14 cellular contexts compared by ENCODE assay signal in genomic region chr12:121223947-121224285, GRCh38. TPM values are rescaled to one million over a fixed set of nuclear protein-coding genes. Genes with fewer than 3 reads are reported as not detected.
A peak's percentile ranks its signal among the peaks of the same experiment; 100 is the strongest.
DNase-seq lines count a peak whose midpoint lies in the region; ATAC-seq and TF ChIP-seq lines count a peak whose summit lies in the region.
"Had no signal": no experiment of that assay in that cellular context is flagged by ENCODE, and none has a peak within 500 bp of the region (broad histone marks: within the 10 kb centered on the region; RNA-seq: fewer than 3 reads in every experiment).

No MANE protein-coding gene starts in this region.

- H3K27me3 Mint-ChIP-seq in activated T-cell treated with anti-CD3 and anti-CD28 coated beads, Interleukin-2, amount 50 U/mL, for 24 hours, result no peaks in the 10 kb centered on the region
- H3K27me3 Mint-ChIP-seq in central memory CD8-positive, alpha-beta T cell, result no peaks in the 10 kb centered on the region
- no peaks in the 10 kb centered on the region for H3K27me3 Mint-ChIP-seq in Calu3 (ENCODE audit: unreplicated experiment)

- H3K4me3 ChIP-seq in thymus (ENCODE audit: low read length), result no peak overlapping the region
- H3K4me3 ChIP-seq: ascending aorta had no signal

- H3K36me3 ChIP-seq in KOPT-K1 (ENCODE audit: insufficient read depth, low read length) (peaks cover 43% of the 10 kb centered on the region), thymus (ENCODE audit: control insufficient read depth, insufficient read depth) (peaks cover 6% of the 10 kb centered on the region)

- ATAC-seq in central memory CD8-positive, alpha-beta T cell (replicated peaks; ENCODE audit: extremely low read depth, poor library complexity, severe bottlenecking), result no peak

- H3K9me3 Mint-ChIP-seq in activated T-cell treated with anti-CD3 and anti-CD28 coated beads, Interleukin-2, amount 50 U/mL, for 24 hours, result no peaks in the 10 kb centered on the region
- no peaks in the 10 kb centered on the region for H3K9me3 Mint-ChIP-seq in central memory CD8-positive, alpha-beta T cell
- no peaks in the 10 kb centered on the region for H3K9me3 Mint-ChIP-seq in Calu3 (ENCODE audit: low read depth, unreplicated experiment)

- H3K27me3 ChIP-seq in thymus (ENCODE audit: control insufficient read depth, insufficient read depth), result no peaks in the 10 kb centered on the region
- H3K27me3 ChIP-seq: ascending aorta had no signal

- intact Hi-C loops in Calu3 (cut with micrococcal nuclease; ENCODE audit: unreplicated experiment), result loop anchor here (2.0 kb wide), 1 partner anchor 163 kb away; no protein-coding TSS in a partner anchor

- no peak for DNase-seq in activated T-cell treated with anti-CD3 and anti-CD28 coated beads, Interleukin-2, amount 50 U/mL, for 24 hours
- no peak for DNase-seq in activated T-cell treated with anti-CD3 and anti-CD28 coated beads, Interleukin-2, amount 50 U/mL, for 48 hours
- DNase-seq in central memory CD8-positive, alpha-beta T cell (ENCODE audit: low spot score in 2 of 2), result no peak
- no peak for DNase-seq in HUDEP-2 (lab: John Stamatoyannopoulos, UW; ENCODE audit: unreplicated experiment in 76 of 76)
- no peak for DNase-seq in activated CD4-positive, CD25-positive, alpha-beta regulatory T cell (lab: John Stamatoyannopoulos, UW)
- no peak for DNase-seq in Calu3
- DNase-seq: DMS 273 treated with DMSO at 0.1 percent for 48 hours; NCI-H187 treated with DMSO at 0.1 percent for 48 hours; NCI-H446; NK-92 treated with Interleukin-12 subunit alpha and Interleukin-12 subunit beta, amount 100 ng/mL, for 24 hours; retina had no signal

- CTCF ChIA-PET in Calu3 (lab: Charles Lee), result interaction anchor here (1.4 kb wide), 1 partner anchor 9 kb away, joined by 4 read pairs; no protein-coding TSS in a partner anchor

- no peak overlapping the region for H3K4me3 Mint-ChIP-seq in activated T-cell treated with anti-CD3 and anti-CD28 coated beads, Interleukin-2, amount 50 U/mL, for 24 hours
- H3K4me3 Mint-ChIP-seq in central memory CD8-positive, alpha-beta T cell, result peak overlapping the region; percentile 61
- no peak overlapping the region for H3K4me3 Mint-ChIP-seq in Calu3 (ENCODE audit: low read depth, unreplicated experiment)

- H3K9me3 ChIP-seq in KOPT-K1 (ENCODE audit: insufficient read depth, low read length, poor library complexity, severe bottlenecking), result no peaks in the 10 kb centered on the region
- H3K9me3 ChIP-seq in thymus (ENCODE audit: control insufficient read depth), result no peaks in the 10 kb centered on the region
- H3K9me3 ChIP-seq: ascending aorta had no signal

- H3K27ac ChIP-seq in KOPT-K1 (ENCODE audit: low read depth, low read length, poor library complexity, severe bottlenecking) (peak overlapping the region; percentile 91), thymus (ENCODE audit: low read depth) (peak overlapping the region; percentile 88)
- H3K27ac ChIP-seq: ascending aorta had no signal

- peaks cover 60% of the 10 kb centered on the region for H3K36me3 Mint-ChIP-seq in activated T-cell treated with anti-CD3 and anti-CD28 coated beads, Interleukin-2, amount 50 U/mL, for 24 hours (ENCODE audit: low read depth)
- H3K36me3 Mint-ChIP-seq in central memory CD8-positive, alpha-beta T cell (ENCODE audit: insufficient read depth), result peaks cover 8% of the 10 kb centered on the region
- H3K36me3 Mint-ChIP-seq in Calu3 (ENCODE audit: insufficient read depth, unreplicated experiment), result peaks cover 20% of the 10 kb centered on the region

- WGBS in thymus, result 94% methylated on average over 5 of the region's 5 CpGs

- peaks cover 41% of the 10 kb centered on the region for H3K4me1 Mint-ChIP-seq in activated T-cell treated with anti-CD3 and anti-CD28 coated beads, Interleukin-2, amount 50 U/mL, for 24 hours (ENCODE audit: low read depth)
- H3K4me1 Mint-ChIP-seq in central memory CD8-positive, alpha-beta T cell, result peaks cover 29% of the 10 kb centered on the region
- H3K4me1 Mint-ChIP-seq in Calu3 (ENCODE audit: low read depth, unreplicated experiment), result peaks cover 9% of the 10 kb centered on the region

- BruUV-seq in Calu3 (replicated peaks; lab: Mats Ljungman, UMichigan), result no TSS peak

- H3K27ac Mint-ChIP-seq in activated T-cell treated with anti-CD3 and anti-CD28 coated beads, Interleukin-2, amount 50 U/mL, for 24 hours, result peak overlapping the region; percentile 78
- H3K27ac Mint-ChIP-seq in central memory CD8-positive, alpha-beta T cell (ENCODE audit: low read depth), result peak overlapping the region; percentile 94
- H3K27ac Mint-ChIP-seq in Calu3 (ENCODE audit: unreplicated experiment), result no peak overlapping the region

- H3K4me1 ChIP-seq in thymus (ENCODE audit: control insufficient read depth, insufficient read depth, low read length), result peaks cover 14% of the 10 kb centered on the region
- H3K4me1 ChIP-seq: ascending aorta had no signal

- TF ChIP-seq CTCF in Calu3 (IDR thresholded peaks at IDR 0.05; ENCODE audit: unreplicated experiment), result no peak

RNA-seq across cellular contexts. Expression of gene P2RX4, which starts 14.0 kb away (rescaled TPM):
- polyA plus RNA-seq in thymus, result 15.2 TPM
- total RNA-seq in Calu3 (2022), result 38.7 and 39.5 TPM in 2 replicates
